Comparison of ENCODE assay signal across 8 cellular contexts in genomic region chr20:41617931-41618806, GRCh38. TPM values are rescaled to one million over a fixed set of nuclear protein-coding genes. Genes with fewer than 3 reads are reported as not detected.
DNase-seq lines count a peak whose midpoint lies in the region; TF ChIP-seq lines count a peak whose summit lies in the region.

CHD6 (minus strand) TSS chr20:41618377; CDS start chr20:41551337, 67,040 bp downstream.

- H3K4me3 ChIP-seq in NB4 (ENCODE audit: low read depth, low read length), result peak within 1 kb of the TSS; percentile 88
- H3K4me3 ChIP-seq in SK-N-MC, result peak within 1 kb of the TSS; percentile 92

- H3K36me3 ChIP-seq in SK-N-MC (ENCODE audit: insufficient read depth, low read length), result no peaks in the 10 kb centered on the region

- H3K9ac ChIP-seq in SK-N-MC (ENCODE audit: insufficient read length), result peak within 1 kb of the TSS; percentile 83

- TF ChIP-seq POLR2A in NB4 (IDR thresholded peaks at IDR 0.05; ENCODE audit: extremely low read depth, insufficient read length), result peak; percentile 49

- CTCF ChIA-PET in activated naive CD4-positive, alpha-beta T cell treated with anti-CD3 and anti-CD28 coated beads, Interleukin-2, amount 10 ng/mL, durations not matched to agents 7 days and 5 days (lab: Charles Lee), result interaction anchor here (0.6 kb wide), 1 partner anchor 75 kb away, joined by 3 read pairs; no protein-coding TSS in a partner anchor

- peak within 1 kb of the TSS; percentile 91 for H3K27ac ChIP-seq in SK-N-MC
- no peak within 1 kb of the TSS for H3K27ac ChIP-seq in temporal lobe (ENCODE audit: low read depth, low read length)

- H3K36me3 Mint-ChIP-seq in HFFc6 (ENCODE audit: low read depth), result no peaks in the 10 kb centered on the region
- peaks cover 3% of the 10 kb centered on the region for H3K36me3 Mint-ChIP-seq in activated naive CD4-positive, alpha-beta T cell treated with anti-CD3 and anti-CD28 coated beads, Interleukin-2, amount 10 ng/mL, durations not matched to agents 7 days and 5 days

- TF ChIP-seq CTCF in HFFc6 (IDR thresholded peaks at IDR 0.05), result no peak
- TF ChIP-seq CTCF in NB4 (IDR thresholded peaks at IDR 0.05; ENCODE audit: low read depth, low read length), result no peak

- H3K9me3 ChIP-seq in SK-N-MC (ENCODE audit: low read depth, low read length), result no peaks in the 10 kb centered on the region

- peak within 1 kb of the TSS; percentile 98 for H3K4me3 Mint-ChIP-seq in HFFc6
- H3K4me3 Mint-ChIP-seq in activated naive CD4-positive, alpha-beta T cell treated with anti-CD3 and anti-CD28 coated beads, Interleukin-2, amount 10 ng/mL, durations not matched to agents 7 days and 5 days, result peak within 1 kb of the TSS; percentile 91

- peaks cover 44% of the 10 kb centered on the region for H3K4me1 Mint-ChIP-seq in HFFc6 (ENCODE audit: low read depth)
- peaks cover 41% of the 10 kb centered on the region for H3K4me1 Mint-ChIP-seq in activated naive CD4-positive, alpha-beta T cell treated with anti-CD3 and anti-CD28 coated beads, Interleukin-2, amount 10 ng/mL, durations not matched to agents 7 days and 5 days

- peak; percentile 99 for DNase-seq in GM03348 (ENCODE audit: low spot score)
- DNase-seq in HFFc6, result peak; percentile 100
- DNase-seq in NB4 (ENCODE audit: low read depth), result peak; percentile 100
- peak; percentile 97 for DNase-seq in SK-N-MC (ENCODE audit: low read depth, low spot score)
- DNase-seq in activated naive CD4-positive, alpha-beta T cell treated with anti-CD3 and anti-CD28 coated beads, Interleukin-2, amount 10 ng/mL, durations not matched to agents 7 days and 5 days, result peak; percentile 100
- peak; percentile 93 for DNase-seq in glomerular endothelial cell (ENCODE audit: extremely low read depth, low read depth, low spot score)
- peak; percentile 100 for DNase-seq in occipital lobe (lab: John Stamatoyannopoulos, UW)

- H3K27me3 Mint-ChIP-seq in HFFc6 (ENCODE audit: insufficient read depth), result peaks cover 8% of the 10 kb centered on the region
- peaks cover 9% of the 10 kb centered on the region for H3K27me3 Mint-ChIP-seq in activated naive CD4-positive, alpha-beta T cell treated with anti-CD3 and anti-CD28 coated beads, Interleukin-2, amount 10 ng/mL, durations not matched to agents 7 days and 5 days

- no peaks in the 10 kb centered on the region for H3K9me3 Mint-ChIP-seq in HFFc6
- H3K9me3 Mint-ChIP-seq in activated naive CD4-positive, alpha-beta T cell treated with anti-CD3 and anti-CD28 coated beads, Interleukin-2, amount 10 ng/mL, durations not matched to agents 7 days and 5 days, result no peaks in the 10 kb centered on the region

- H3K27ac Mint-ChIP-seq in HFFc6, result peak within 1 kb of the TSS; percentile 76
- peak within 1 kb of the TSS; percentile 90 for H3K27ac Mint-ChIP-seq in activated naive CD4-positive, alpha-beta T cell treated with anti-CD3 and anti-CD28 coated beads, Interleukin-2, amount 10 ng/mL, durations not matched to agents 7 days and 5 days

RNA-seq across cellular contexts. Expression of gene CHD6, which starts in this region (rescaled TPM):
- total RNA-seq in HFFc6 (2021; fragmentation: NEBNext Ultra II Directional; extraction: Animal tissue kit (Norgen Biotek cat#: 25700)), result 10 to 100 TPM; 24.7 to 28.9 (median 27.1) TPM
- total RNA-seq in glomerular endothelial cell (15.5 and 25.5 TPM in 2 replicates), occipital lobe (52.6 TPM), temporal lobe (44.7 TPM)
